8 cellular contexts compared by ENCODE assay signal in the genomic region with DNA sequence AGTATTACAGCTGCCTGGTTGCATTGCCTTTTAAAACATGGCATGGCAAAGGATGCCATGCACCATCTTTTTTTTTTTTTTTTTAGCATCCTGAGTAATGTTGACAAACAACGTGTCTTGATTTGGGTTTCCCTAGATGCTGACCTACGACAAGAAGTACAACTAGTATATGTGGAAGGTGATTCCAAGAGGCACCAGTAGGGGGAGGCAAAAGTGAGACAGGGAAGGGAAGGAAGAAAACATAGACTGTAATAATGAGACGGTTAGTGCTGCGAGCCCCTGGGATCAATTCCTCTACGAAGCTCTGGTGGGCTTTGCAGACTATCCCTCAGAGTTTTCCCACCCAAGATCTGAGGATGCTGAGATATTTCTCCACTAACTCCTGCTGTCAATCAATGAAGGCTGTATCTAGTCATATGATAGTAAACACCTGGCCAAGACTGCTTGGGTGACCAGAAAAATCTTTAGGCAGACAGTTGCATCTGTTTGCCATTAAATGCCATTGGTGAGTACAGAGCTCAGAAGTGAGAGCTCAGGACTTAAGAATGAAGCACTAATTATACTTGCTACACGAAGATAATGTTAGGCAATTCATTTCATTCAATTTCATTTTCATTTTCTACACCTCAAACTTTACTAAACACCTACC.
DNase-seq lines count a peak whose midpoint lies in the region; ATAC-seq, FAIRE-seq and TF ChIP-seq lines count a peak whose summit lies in the region.

No MANE protein-coding gene starts in this region.

- intact Hi-C loops in tibial artery (cut with DNase I; ENCODE audit: low total_unique reads), result no loop called here

- dilution Hi-C loops in keratinocyte (cut with MboI; ENCODE audit: extremely low pct_ligation_motif_present, low sequenced_read_pairs), result no loop called here

- H3K4me2 ChIP-seq in keratinocyte (ENCODE audit: control insufficient read depth, extremely low read depth, insufficient read depth, low read depth, low read length), result no peak overlapping the region

- no peaks in the 10 kb centered on the region for H3K9me1 ChIP-seq in keratinocyte (ENCODE audit: control insufficient read depth, extremely low read depth, insufficient read depth, low read length)

- H3K27ac Mint-ChIP-seq in HFFc6, result no peak overlapping the region

- no peak overlapping the region for H3K9ac ChIP-seq in keratinocyte (ENCODE audit: control insufficient read depth, extremely low read depth, insufficient read depth, low read length)

- no peak for ATAC-seq in RWPE2 (ENCODE audit: low read depth)
- no peak for ATAC-seq in HG03460 (IDR thresholded peaks at IDR 0.05; ENCODE audit: unreplicated experiment)

- H3K27me3 ChIP-seq in RWPE2 (ENCODE audit: insufficient read depth, poor library complexity, severe bottlenecking) (no peaks in the 10 kb centered on the region), keratinocyte (ENCODE audit: control insufficient read depth, extremely low read depth, insufficient read depth, low read length) (no peaks in the 10 kb centered on the region), tibial artery (no peaks in the 10 kb centered on the region)

- DNase-seq in GM03348 (ENCODE audit: low spot score) (peak; percentile 22), HFFc6 (peak; percentile 9), RWPE2 (ENCODE audit: low spot score) (no peak), keratinocyte (ENCODE audit: low read depth, low spot score) (no peak), tibial artery (no peak), NCI-H2081 treated with DMSO at 0.1 percent for 48 hours (lab: John Stamatoyannopoulos, UW) (no peak), NCI-H128 (lab: John Stamatoyannopoulos, UW; ENCODE audit: unreplicated experiment) (no peak)

- TF ChIP-seq CTCF in HFFc6 (IDR thresholded peaks at IDR 0.05), result peak; percentile 70
- TF ChIP-seq CTCF in RWPE2 (IDR thresholded peaks at IDR 0.05; ENCODE audit: poor library complexity, severe bottlenecking), result peak; percentile 11
- peak in 2 of 3 experiments; percentile 2 to 28 for TF ChIP-seq CTCF in keratinocyte (optimal IDR thresholded peaks at IDR 0.05 in 1 of 3, IDR thresholded peaks at IDR 0.05 in 1 of 3, conservative IDR thresholded peaks at IDR 0.05 in 1 of 3; ENCODE audit: extremely low read depth in 1 of 3, insufficient read depth in 2 of 3, low read length in 3 of 3)
- peak in 1 of 2 experiments; percentile 6 for TF ChIP-seq CTCF in tibial artery (IDR thresholded peaks at IDR 0.05)

- no peak overlapping the region for H2AFZ ChIP-seq in keratinocyte (ENCODE audit: control insufficient read depth, low read length)

- no peaks in the 10 kb centered on the region for H4K20me1 ChIP-seq in keratinocyte (ENCODE audit: control insufficient read depth, extremely low read depth, insufficient read depth, low read length)

- no peak overlapping the region for H3K4me3 Mint-ChIP-seq in HFFc6

- no peaks in the 10 kb centered on the region for H3K4me1 ChIP-seq in RWPE2 (ENCODE audit: insufficient read depth, poor library complexity, severe bottlenecking)
- no peaks in the 10 kb centered on the region for H3K4me1 ChIP-seq in keratinocyte (ENCODE audit: control insufficient read depth, extremely low read depth, insufficient read depth, low read length)
- H3K4me1 ChIP-seq in tibial artery, result no peaks in the 10 kb centered on the region

- H3K27me3 Mint-ChIP-seq in HFFc6 (ENCODE audit: insufficient read depth), result no peaks in the 10 kb centered on the region; the same call in 1 of the 2 replicates

- no peaks in the 10 kb centered on the region for H3K79me2 ChIP-seq in keratinocyte (ENCODE audit: control insufficient read depth, insufficient read depth, low read length)

- no peaks in the 10 kb centered on the region for H3K36me3 ChIP-seq in RWPE2 (ENCODE audit: low read depth)
- no peaks in the 10 kb centered on the region for H3K36me3 ChIP-seq in keratinocyte (ENCODE audit: control insufficient read depth in 2 of 2, extremely low read depth in 1 of 2, insufficient read depth in 2 of 2, low read length in 2 of 2)
- H3K36me3 ChIP-seq in tibial artery, result no peaks in the 10 kb centered on the region

- H3K4me3 ChIP-seq in RWPE2 (ENCODE audit: severe bottlenecking), result no peak overlapping the region
- H3K4me3 ChIP-seq in keratinocyte (ENCODE audit: control insufficient read depth in 2 of 3, extremely low read depth in 1 of 3, insufficient read depth in 2 of 3, low read depth in 1 of 3, low read length in 3 of 3), result no peak overlapping the region
- no peak overlapping the region for H3K4me3 ChIP-seq in tibial artery

- H3K9me3 ChIP-seq in RWPE2 (ENCODE audit: severe bottlenecking) (no peaks in the 10 kb centered on the region), keratinocyte (ENCODE audit: control insufficient read depth, low read depth, low read length) (peaks cover 2% of the 10 kb centered on the region), tibial artery (no peaks in the 10 kb centered on the region)

- no peaks in the 10 kb centered on the region for H3K36me3 Mint-ChIP-seq in HFFc6 (ENCODE audit: low read depth)

- no peaks in the 10 kb centered on the region for H3K4me1 Mint-ChIP-seq in HFFc6 (ENCODE audit: low read depth)

- H3K9me3 Mint-ChIP-seq in HFFc6, result no peaks in the 10 kb centered on the region

- FAIRE-seq in keratinocyte (lab: Jason Lieb, UNC), result no peak

- H3K27ac ChIP-seq in RWPE2 (ENCODE audit: poor library complexity, severe bottlenecking) (no peak overlapping the region), keratinocyte (ENCODE audit: control insufficient read depth, insufficient read depth, low read length) (no peak overlapping the region), tibial artery (no peak overlapping the region)

Comparison
In these comparisons a context has a peak if more than half of its experiments do, and no peak if none do; other contexts are left out.
1. DNase-seq: peak in GM03348 (single experiment) and HFFc6 (single experiment); none in RWPE2 (single experiment), keratinocyte (single experiment), tibial artery (0 of 2), NCI-H2081 treated with DMSO at 0.1 percent for 48 hours (single experiment) and NCI-H128 (single experiment).